10 cellular contexts compared by ENCODE assay signal in genomic region chr2:64770781-64771334, GRCh38.
DNase-seq lines count a peak whose midpoint lies in the region; ATAC-seq, FAIRE-seq and TF ChIP-seq lines count a peak whose summit lies in the region.
"Had no signal": no experiment of that assay in that cellular context is flagged by ENCODE, and none has a peak within 500 bp of the region (broad histone marks: within the 10 kb centered on the region; RNA-seq: fewer than 3 reads in every experiment).

No MANE protein-coding gene starts in this region.

- H3K9me3 ChIP-seq in HEK293 (ENCODE audit: control insufficient read depth, insufficient read depth, low read depth, low read length) (no peaks in the 10 kb centered on the region), stomach smooth muscle (ENCODE audit: control insufficient read depth in 2 of 2, low read length in 2 of 2) (peaks cover 0 to 6% of the 10 kb centered on the region in 2 donors), kidney (ENCODE audit: control insufficient read depth in 1 of 2, low read length in 2 of 2) (no peaks in the 10 kb centered on the region)

- TF ChIP-seq CTCF in HEK293 (tag by site-specific recombination; IDR thresholded peaks at IDR 0.05): no peak
- no peak for TF ChIP-seq CTCF in kidney (IDR thresholded peaks at IDR 0.05; ENCODE audit: borderline replicate concordance, extremely low read depth, insufficient read depth)

- H3K9ac ChIP-seq in stomach smooth muscle (ENCODE audit: low read length in 2 of 2) (no peak overlapping the region), kidney (ENCODE audit: low read length in 2 of 2) (no peak overlapping the region)

- peak; percentile 5 for ATAC-seq in left ventricle myocardium superior
- no peak for ATAC-seq in GM21737 (IDR thresholded peaks at IDR 0.05; ENCODE audit: unreplicated experiment)
- ATAC-seq: stimulated activated naive CD8-positive, alpha-beta T cell treated with anti-CD3 and anti-CD28 coated beads, Interleukin-15, amount 100 ng/mL, for 72 hours had no signal

- no peak overlapping the region for H3K27ac ChIP-seq in HEK293 (ENCODE audit: extremely low read depth, low read depth, low read length)
- peak overlapping the region; percentile 13 for H3K27ac ChIP-seq in stomach smooth muscle (ENCODE audit: low read length)
- no peak overlapping the region for H3K27ac ChIP-seq in kidney (ENCODE audit: low read depth in 2 of 2, low read length in 2 of 2)

- no peaks in the 10 kb centered on the region for H3K27me3 ChIP-seq in stomach smooth muscle (ENCODE audit: control insufficient read depth in 1 of 2, insufficient read depth in 2 of 2, low read length in 2 of 2)

- POLR2A ChIA-PET in HEK293 (lab: Yijun Ruan, JAX): interaction anchor here (1.1 to 4.1 kb wide), 3 partner anchors 9 to 117 kb away, joined by 4 to 78 read pairs (median 7); partner anchors contain the start of gene SERTAD2

- FAIRE-seq in kidney (lab: Jason Lieb, UNC): no peak

- DNase-seq in amniotic stem cell (lab: John Stamatoyannopoulos, UW) (peak; percentile 36), left ventricle myocardium superior (peak; percentile 43), SIG-M5 (lab: John Stamatoyannopoulos, UW) (no peak), kidney (no peak)
- DNase-seq: activated CD4-positive, alpha-beta T cell treated with anti-CD3 and anti-CD28 coated beads for 48 hours; stimulated activated naive CD8-positive, alpha-beta T cell treated with anti-CD3 and anti-CD28 coated beads, Interleukin-15, amount 100 ng/mL, for 72 hours had no signal

- CTCF ChIA-PET in HEK293 (lab: Yijun Ruan, JAX): interaction anchor here (0.6 to 1.5 kb wide), 4 partner anchors 10 to 125 kb away, joined by 3 to 6 read pairs (median 4); no protein-coding TSS in a partner anchor

- H3K4me1 ChIP-seq in HEK293 (ENCODE audit: control insufficient read depth, insufficient read depth, low read length) (peaks cover 9% of the 10 kb centered on the region), stomach smooth muscle (ENCODE audit: control insufficient read depth, insufficient read depth, low read length) (peaks cover 17% of the 10 kb centered on the region), kidney (ENCODE audit: control insufficient read depth in 1 of 2, insufficient read depth in 1 of 2, low read depth in 1 of 2, low read length in 2 of 2) (no peaks in the 10 kb centered on the region)

- H3K4me3 ChIP-seq in HEK293 (ENCODE audit: low read depth, low read length): no peak overlapping the region
- peak overlapping the region in 1 of 2 donors; percentile 22 for H3K4me3 ChIP-seq in stomach smooth muscle (ENCODE audit: low read length in 2 of 2)
- H3K4me3 ChIP-seq in kidney (ENCODE audit: low read length in 2 of 2): no peak overlapping the region
- H3K4me3 ChIP-seq: skin epidermis had no signal

- intact Hi-C loops in left ventricle myocardium superior (cut with micrococcal nuclease) (no loop called here), kidney (cut with DNase I) (no loop called here)

- H3K36me3 ChIP-seq in HEK293 (ENCODE audit: control insufficient read depth in 2 of 2, insufficient read depth in 1 of 2, low read length in 2 of 2) (no peaks in the 10 kb centered on the region), stomach smooth muscle (ENCODE audit: control insufficient read depth in 2 of 2, insufficient read depth in 2 of 2, low read length in 2 of 2) (no peaks in the 10 kb centered on the region), kidney (ENCODE audit: control insufficient read depth in 1 of 2, insufficient read depth in 2 of 2, low read length in 2 of 2) (no peaks in the 10 kb centered on the region)

TF ChIP-seq in HEK293, 187 proteins besides CTCF, POLR2A, EP300 and RAD21 (continues in another document):
- TF ChIP-seq OSR2 (tag by site-specific recombination; IDR thresholded peaks at IDR 0.05) (peak; percentile 62), ZFHX2 (tag by site-specific recombination; conservative IDR thresholded peaks at IDR 0.05) (0 out of 2 replicates have a peak, but pooled peaks have one; percentile 9), SETDB1 (IDR thresholded peaks at IDR 0.05; ENCODE audit: insufficient read length, low read length) (no peak), PRDM10 (tag by site-specific recombination; IDR thresholded peaks at IDR 0.05) (peak; percentile 34; the same call in 1 of the 2 replicates), ZNF335 (tag by site-specific recombination; conservative IDR thresholded peaks at IDR 0.05) (peak; percentile 62), ZNF585B (tag by site-specific recombination; IDR thresholded peaks at IDR 0.05) (no peak), HIC1 (tag by site-specific recombination; IDR thresholded peaks at IDR 0.05) (no peak), ZNF544 (tag by site-specific recombination; IDR thresholded peaks at IDR 0.05) (no peak), ZNF549 (tag by site-specific recombination; IDR thresholded peaks at IDR 0.05) (no peak), ZNF596 (tag by site-specific recombination; IDR thresholded peaks at IDR 0.05) (no peak), AEBP2 (tag by site-specific recombination; IDR thresholded peaks at IDR 0.05; ENCODE audit: borderline replicate concordance) (no peak), ZNF341 (tag by site-specific recombination; IDR thresholded peaks at IDR 0.05; ENCODE audit: low read depth) (peak; percentile 48), ZNF473 (tag by site-specific recombination; IDR thresholded peaks at IDR 0.05) (no peak), ZNF174 (tag by site-specific recombination; IDR thresholded peaks at IDR 0.05) (no peak), ZNF155 (tag by site-specific recombination; IDR thresholded peaks at IDR 0.05) (no peak), ZNF768 (tag by site-specific recombination; IDR thresholded peaks at IDR 0.05) (0 out of 2 replicates have a peak, but pooled peaks have one; percentile 8), ZFP41 (tag by site-specific recombination; IDR thresholded peaks at IDR 0.05; ENCODE audit: borderline replicate concordance) (no peak), ZNF223 (tag by site-specific recombination; IDR thresholded peaks at IDR 0.05) (no peak), ZNF354C (tag by site-specific recombination; IDR thresholded peaks at IDR 0.05; ENCODE audit: borderline replicate concordance, low read depth) (no peak), ZNF274 (IDR thresholded peaks at IDR 0.05; ENCODE audit: low read length) (no peak), ZNF274 (tag by site-specific recombination; IDR thresholded peaks at IDR 0.05; ENCODE audit: borderline replicate concordance) (no peak), HOXC10 (CRISPR knock-in tag; IDR thresholded peaks at IDR 0.05) (no peak), SCRT2 (tag by site-specific recombination; IDR thresholded peaks at IDR 0.05) (no peak)

Comparison
In these comparisons a context has a peak if more than half of its experiments do, and no peak if none do; other contexts are left out.
1. DNase-seq: peak in amniotic stem cell (single experiment) and left ventricle myocardium superior (single experiment); none in SIG-M5 (single experiment) and kidney (single experiment).